In the genomic region with DNA sequence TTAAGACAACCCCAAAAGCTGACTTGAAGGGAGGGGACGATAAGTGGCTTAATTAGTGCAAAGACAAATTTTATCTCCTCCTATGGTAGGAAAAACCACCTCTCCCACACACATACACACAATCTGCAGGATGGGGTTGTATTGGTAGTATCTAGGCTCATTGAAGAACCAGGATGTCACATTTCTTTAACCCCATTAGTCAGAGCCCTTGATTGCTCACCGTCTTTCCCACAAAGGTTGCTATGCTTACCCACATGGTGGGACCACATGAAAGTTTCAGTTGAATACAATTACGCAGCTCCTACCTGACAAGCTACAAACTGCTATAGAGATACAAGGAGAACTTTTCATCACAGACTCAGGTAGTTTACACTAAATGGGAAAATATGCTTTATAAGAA, we compare ENCODE assay signal across 23 cellular contexts.
DNase-seq lines count a peak whose midpoint lies in the region; ATAC-seq, FAIRE-seq and TF ChIP-seq lines count a peak whose summit lies in the region.
"Had no signal": no experiment of that assay in that cellular context is flagged by ENCODE, and none has a peak within 500 bp of the region (broad histone marks: within the 10 kb centered on the region; RNA-seq: fewer than 3 reads in every experiment).

No MANE protein-coding gene starts in this region.

- FAIRE-seq in bronchial epithelial cell (lab: Jason Lieb, UNC): no peak
- FAIRE-seq: H54, HTR-8/SVneo had no signal

- H3K36me3 ChIP-seq in bronchial epithelial cell (ENCODE audit: control insufficient read depth, insufficient read depth, low read length): no peaks in the 10 kb centered on the region
- H3K36me3 ChIP-seq: MG63 had no signal

- no peaks in the 10 kb centered on the region for H3K4me1 Mint-ChIP-seq in activated CD4-positive, alpha-beta T cell treated with anti-CD3 and anti-CD28 coated beads for 36 hours
- H3K4me1 Mint-ChIP-seq: B cell had no signal

- peak; percentile 58 for ATAC-seq in activated CD4-positive, alpha-beta T cell treated with anti-CD3 and anti-CD28 coated beads for 36 hours
- ATAC-seq in activated naive CD4-positive, alpha-beta T cell treated with anti-CD3 and anti-CD28 coated beads, Interleukin-2, amount 50 U/mL, for 72 hours: peak; percentile 40 to 84
- ATAC-seq: CD8-positive, alpha-beta T cell; PC-3 had no signal

- intact Hi-C loops in activated CD4-positive, alpha-beta T cell treated with anti-CD3 and anti-CD28 coated beads for 36 hours (cut with DNase I, micrococcal nuclease): no loop called here

- H3K4me3 Mint-ChIP-seq in activated CD4-positive, alpha-beta T cell treated with anti-CD3 and anti-CD28 coated beads for 36 hours: no peak overlapping the region
- H3K4me3 Mint-ChIP-seq: B cell; CD8-positive, alpha-beta T cell had no signal

- H3K27me3 Mint-ChIP-seq in activated CD4-positive, alpha-beta T cell treated with anti-CD3 and anti-CD28 coated beads for 36 hours: no peaks in the 10 kb centered on the region
- H3K27me3 Mint-ChIP-seq: B cell had no signal

- no peak overlapping the region for H3K27ac Mint-ChIP-seq in activated CD4-positive, alpha-beta T cell treated with anti-CD3 and anti-CD28 coated beads for 36 hours
- H3K27ac Mint-ChIP-seq in activated naive CD4-positive, alpha-beta T cell treated with anti-CD3 and anti-CD28 coated beads, Interleukin-2, amount 50 U/mL, for 72 hours: no peak overlapping the region
- H3K27ac Mint-ChIP-seq: B cell; CD8-positive, alpha-beta T cell had no signal

- TF ChIP-seq CTCF in bronchial epithelial cell (IDR thresholded peaks at IDR 0.05; ENCODE audit: insufficient read depth, low read length, severe bottlenecking): no peak

- POLR2A ChIA-PET in activated CD4-positive, alpha-beta T cell treated with anti-CD3 and anti-CD28 coated beads for 36 hours (lab: Charles Lee): no interaction called here

- peak; percentile 11 for DNase-seq in activated CD4-positive, alpha-beta T cell treated with anti-CD3 and anti-CD28 coated beads for 36 hours
- no peak for DNase-seq in activated CD4-positive, alpha-beta T cell treated with anti-CD3 and anti-CD28 coated beads, Interleukin-2, amount 50 U/mL, for 1 hour
- peak in 1 of 2 donors; percentile 2 for DNase-seq in activated naive CD4-positive, alpha-beta T cell treated with anti-CD3 and anti-CD28 coated beads, Interleukin-2, amount 50 U/mL, for 72 hours (ENCODE audit: low spot score in 2 of 2)
- no peak for DNase-seq in activated naive CD4-positive, alpha-beta T cell treated with Interleukin-2 at 50 U/mL for 16 hours
- peak; percentile 0 for DNase-seq in M059J (ENCODE audit: low read depth)
- peak; percentile 24 for DNase-seq in bronchial epithelial cell (ENCODE audit: low read depth)
- no peak for DNase-seq in glomerular visceral epithelial cell (ENCODE audit: extremely low spot score)
- DNase-seq in COR-L47 (lab: John Stamatoyannopoulos, UW): no peak
- DNase-seq: CD8-positive, alpha-beta T cell; DMS79 treated with DMSO at 0.1 percent for 48 hours; KBM-7; MG63; NCI-H1105 treated with DMSO at 0.1 percent for 48 hours; NCI-H146; NCI-H2029; NCI-H446; NCI-H524 treated with DMSO at 0.1 percent for 48 hours; NCI-H774; NK-92 treated with Interleukin-12 subunit alpha and Interleukin-12 subunit beta, amount 100 ng/mL, for 24 hours; PC-3 had no signal

- peaks cover 1% of the 10 kb centered on the region for H3K9me3 Mint-ChIP-seq in activated CD4-positive, alpha-beta T cell treated with anti-CD3 and anti-CD28 coated beads for 36 hours (ENCODE audit: low read depth)
- peaks cover 4 to 12% of the 10 kb centered on the region in 2 donors for H3K9me3 Mint-ChIP-seq in activated naive CD4-positive, alpha-beta T cell treated with anti-CD3 and anti-CD28 coated beads, Interleukin-2, amount 50 U/mL, for 72 hours
- H3K9me3 Mint-ChIP-seq: CD8-positive, alpha-beta T cell had no signal

- CTCF ChIA-PET in activated CD4-positive, alpha-beta T cell treated with anti-CD3 and anti-CD28 coated beads for 36 hours (lab: Charles Lee): interaction anchor here (0.7 kb wide), 1 partner anchor 532 kb away, joined by 3 read pairs; no protein-coding TSS in a partner anchor

- H3K27me3 ChIP-seq in bronchial epithelial cell (ENCODE audit: control insufficient read depth, insufficient read depth, low read length): no peaks in the 10 kb centered on the region
- H3K27me3 ChIP-seq: MG63 had no signal

- no peaks in the 10 kb centered on the region for H3K36me3 Mint-ChIP-seq in activated CD4-positive, alpha-beta T cell treated with anti-CD3 and anti-CD28 coated beads for 36 hours (ENCODE audit: low read depth)
- H3K36me3 Mint-ChIP-seq in activated naive CD4-positive, alpha-beta T cell treated with anti-CD3 and anti-CD28 coated beads, Interleukin-2, amount 50 U/mL, for 72 hours: no peaks in the 10 kb centered on the region
- H3K36me3 Mint-ChIP-seq: CD8-positive, alpha-beta T cell had no signal

- H3K4me3 ChIP-seq in bronchial epithelial cell (ENCODE audit: low read depth, low read length): no peak overlapping the region
- H3K4me3 ChIP-seq: MG63 had no signal

Comparison
In these comparisons a context has a peak if more than half of its experiments do, and no peak if none do; other contexts are left out.
1. DNase-seq: peak in activated CD4-positive, alpha-beta T cell treated with anti-CD3 and anti-CD28 coated beads for 36 hours (single experiment), M059J (single experiment) and bronchial epithelial cell (single experiment); none in activated CD4-positive, alpha-beta T cell treated with anti-CD3 and anti-CD28 coated beads, Interleukin-2, amount 50 U/mL, for 1 hour (single experiment), activated naive CD4-positive, alpha-beta T cell treated with Interleukin-2 at 50 U/mL for 16 hours (single experiment), glomerular visceral epithelial cell (single experiment) and COR-L47 (single experiment).